29 cellular contexts compared by ENCODE assay signal in genomic region chr4:25723409-25723808, GRCh38.
A peak's percentile ranks its signal among the peaks of the same experiment; 100 is the strongest.
DNase-seq lines count a peak whose midpoint lies in the region; ATAC-seq and TF ChIP-seq lines count a peak whose summit lies in the region.
"Had no signal": no experiment of that assay in that cellular context is flagged by ENCODE, and none has a peak within 500 bp of the region (broad histone marks: within the 10 kb centered on the region; RNA-seq: fewer than 3 reads in every experiment).

No MANE protein-coding gene starts in this region.

- TF ChIP-seq CTCF in AG04450 (IDR thresholded peaks at IDR 0.05; ENCODE audit: low read depth, low read length) (no peak), choroid plexus epithelial cell (conservative IDR thresholded peaks at IDR 0.05; ENCODE audit: low read depth, low read length) (peak; percentile 10), upper lobe of left lung (IDR thresholded peaks at IDR 0.05) (no peak)

- H3K27me3 ChIP-seq in AG04450 (ENCODE audit: control insufficient read depth, insufficient read depth, low read length) (peaks cover 6% of the 10 kb centered on the region), upper lobe of left lung (no peaks in the 10 kb centered on the region)
- H3K27me3 ChIP-seq: BLaER1, tibial artery had no signal

- CTCF ChIA-PET in AG04450 (lab: Charles Lee): no interaction called here

- H3K27ac ChIP-seq in AG04450 (ENCODE audit: low read depth, low read length) (no peak overlapping the region), upper lobe of left lung (no peak overlapping the region)
- H3K27ac ChIP-seq: BLaER1, tibial artery had no signal

- POLR2A ChIA-PET in AG04450 (lab: Yijun Ruan, JAX): no interaction called here

- TF ChIP-seq POLR2A in upper lobe of left lung (IDR thresholded peaks at IDR 0.05): no peak

- 71 to 78% methylated on average over 1 of the region's 1 CpG for WGBS in upper lobe of left lung, 2 donors

- H3K9me3 ChIP-seq in AG04450 (ENCODE audit: control insufficient read depth, insufficient read depth, low read length): no peaks in the 10 kb centered on the region
- no peaks in the 10 kb centered on the region for H3K9me3 ChIP-seq in upper lobe of left lung
- H3K9me3 ChIP-seq: tibial artery had no signal

- no peak overlapping the region for H3K4me3 ChIP-seq in AG04450 (ENCODE audit: low read depth, low read length)
- no peak overlapping the region for H3K4me3 ChIP-seq in choroid plexus epithelial cell (ENCODE audit: low read depth, low read length)
- H3K4me3 ChIP-seq in upper lobe of left lung: no peak overlapping the region
- H3K4me3 ChIP-seq: BLaER1, GM23338, lung, tibial artery had no signal

- no peak for TF ChIP-seq EP300 in upper lobe of left lung (IDR thresholded peaks at IDR 0.05)

- peak; percentile 13 for DNase-seq in AG04450 (ENCODE audit: low read depth, low spot score)
- peak; percentile 65 for DNase-seq in H4 (ENCODE audit: low spot score)
- peak; percentile 61 for DNase-seq in NCI-H2196 (lab: John Stamatoyannopoulos, UW; ENCODE audit: unreplicated experiment)
- DNase-seq in choroid plexus epithelial cell (ENCODE audit: low read depth): peak; percentile 63
- no peak for DNase-seq in upper lobe of left lung
- DNase-seq in amygdala (lab: John Stamatoyannopoulos, UW): no peak
- DNase-seq: ACHN; activated CD4-positive, alpha-beta T cell treated with anti-CD3 and anti-CD28 coated beads, Interleukin-2, amount 50 U/mL, for 1 hour; activated CD4-positive, CD25-positive, alpha-beta regulatory T cell; activated CD8-positive, alpha-beta memory T cell treated with anti-CD3 and anti-CD28 coated beads, Interleukin-2, amount 10 ng/mL, durations not matched to agents 7 days and 5 days; activated naive CD8-positive, alpha-beta T cell treated with anti-CD3 and anti-CD28 coated beads, Interleukin-2, amount 50 U/mL, for 24 hours; activated T-cell treated with anti-CD3 and anti-CD28 coated beads, Interleukin-2, amount 50 U/mL, for 4 hours; GDM1; hippocampal formation; Karpas-422; left cardiac atrium; natural killer cell; NCI-H1436; NCI-H2107; NCI-H446; nucleus accumbens; stimulated activated CD4-positive, alpha-beta T cell treated with anti-CD3 and anti-CD28 coated beads, Interleukin-4, amount 100 ng/mL, for 24 hours; T-cell; tibial artery had no signal

- H3K36me3 ChIP-seq in upper lobe of left lung: no peaks in the 10 kb centered on the region
- H3K36me3 ChIP-seq: BLaER1, tibial artery had no signal

- no peaks in the 10 kb centered on the region for H3K4me1 ChIP-seq in upper lobe of left lung
- H3K4me1 ChIP-seq: tibial artery had no signal

- no peak for ATAC-seq in HG03457 (IDR thresholded peaks at IDR 0.05; ENCODE audit: unreplicated experiment)
- no peak for ATAC-seq in upper lobe of left lung (ENCODE audit: low FRiP score in 2 of 2)
- ATAC-seq in GM21526 (IDR thresholded peaks at IDR 0.05; ENCODE audit: low FRiP score, unreplicated experiment): no peak
- ATAC-seq: activated CD8-positive, alpha-beta memory T cell treated with anti-CD3 and anti-CD28 coated beads, Interleukin-2, amount 10 ng/mL, durations not matched to agents 7 days and 5 days; activated naive CD8-positive, alpha-beta T cell treated with anti-CD3 and anti-CD28 coated beads, Interleukin-2, amount 50 U/mL, for 24 hours; activated T-cell treated with anti-CD3 and anti-CD28 coated beads, Interleukin-2, amount 50 U/mL, for 4 hours; GM23338; natural killer cell; T-cell had no signal

Comparison
In these comparisons a context has a peak if more than half of its experiments do, and no peak if none do; other contexts are left out.
1. DNase-seq: peak in AG04450 (single experiment), H4 (single experiment), NCI-H2196 (single experiment) and choroid plexus epithelial cell (single experiment); none in upper lobe of left lung (0 of 2) and amygdala (0 of 56).